In genomic region chr13:111153977-111154332, GRCh38 we compare ENCODE assay signal across 8 cellular contexts. TPM values are rescaled to one million over a fixed set of nuclear protein-coding genes. Genes with fewer than 3 reads are reported as not detected.
A peak's percentile ranks its signal among the peaks of the same experiment; 100 is the strongest.
DNase-seq lines count a peak whose midpoint lies in the region; ATAC-seq and TF ChIP-seq lines count a peak whose summit lies in the region.

No MANE protein-coding gene starts in this region.

- H3K4me3 Mint-ChIP-seq in WTC11: peak overlapping the region; percentile 87
- H3K4me3 Mint-ChIP-seq in natural killer cell: peak overlapping the region; percentile 93
- H3K4me3 Mint-ChIP-seq in type B pancreatic cell: peak overlapping the region; percentile 93

- H3K36me3 Mint-ChIP-seq in WTC11 (peaks cover 2% of the 10 kb centered on the region), natural killer cell (no peaks in the 10 kb centered on the region), type B pancreatic cell (peaks cover 3% of the 10 kb centered on the region)

- POLR2A ChIA-PET in WTC11 (lab: Charles Lee): interaction anchor here (1.0 kb wide), 1 partner anchor 30 kb away, joined by 3 read pairs; no protein-coding TSS in a partner anchor

- TF ChIP-seq CTCF in WTC11 (IDR thresholded peaks at IDR 0.05) (no peak), natural killer cell (IDR thresholded peaks at IDR 0.05) (no peak), type B pancreatic cell (conservative IDR thresholded peaks at IDR 0.05) (no peak)

- intact Hi-C loops in natural killer cell (cut with micrococcal nuclease): loop anchor here (1.0 to 2.0 kb wide), 3 partner anchors 23 to 239 kb away; partner anchors contain the start of gene ANKRD10

- H3K27me3 Mint-ChIP-seq in WTC11 (ENCODE audit: low read depth) (peaks cover 6% of the 10 kb centered on the region; the same call in 1 of the 2 replicates), natural killer cell (ENCODE audit: low read depth in 2 of 2) (peaks cover 0 to 3% of the 10 kb centered on the region in 2 donors), type B pancreatic cell (no peaks in the 10 kb centered on the region)

- H3K9me3 Mint-ChIP-seq in WTC11 (no peaks in the 10 kb centered on the region), natural killer cell (no peaks in the 10 kb centered on the region), type B pancreatic cell (no peaks in the 10 kb centered on the region)

- CTCF ChIA-PET in WTC11 (lab: Charles Lee): interaction anchor here (1.0 kb wide), 1 partner anchor 27 kb away, joined by 3 read pairs; no protein-coding TSS in a partner anchor

- ATAC-seq in GM21367 (IDR thresholded peaks at IDR 0.05; ENCODE audit: unreplicated experiment) (peak; percentile 41), HG03575 (IDR thresholded peaks at IDR 0.05; ENCODE audit: extremely low read depth, insufficient number of reproducible peaks, low FRiP score, unreplicated experiment) (peak; percentile 20), WTC11 (peak; percentile 57), natural killer cell (peak; percentile 54 to 65 (median 56))

- H3K4me1 Mint-ChIP-seq in WTC11 (peaks cover 16% of the 10 kb centered on the region), natural killer cell (peaks cover 25% of the 10 kb centered on the region in 2 donors), type B pancreatic cell (ENCODE audit: unreplicated experiment) (peaks cover 20% of the 10 kb centered on the region)

- DNase-seq in GM03348 (ENCODE audit: low spot score) (peak; percentile 78), WTC11 (ENCODE audit: low spot score) (no peak), epithelial cell of prostate (ENCODE audit: low read depth, low spot score) (no peak), natural killer cell (peak; percentile 59), type B pancreatic cell (ENCODE audit: extremely low spot score, unreplicated experiment) (no peak), NCI-H1092 treated with DMSO at 0.1 percent for 48 hours (lab: John Stamatoyannopoulos, UW) (no peak)

- H3K27ac ChIP-seq in epithelial cell of prostate: peak overlapping the region; percentile 94

- H3K27ac Mint-ChIP-seq in WTC11: peak overlapping the region; percentile 89
- peak overlapping the region; percentile 90 to 92 for H3K27ac Mint-ChIP-seq in natural killer cell
- peak overlapping the region; percentile 97 for H3K27ac Mint-ChIP-seq in type B pancreatic cell

TF ChIP-seq in WTC11, 78 proteins besides CTCF, POLR2A, EP300 and RAD21:
- TF ChIP-seq FOXJ3 (CRISPR knock-in tag; IDR thresholded peaks at IDR 0.05; ENCODE audit: borderline replicate concordance) (no peak), NR3C1 (CRISPR knock-in tag; conservative IDR thresholded peaks at IDR 0.05; ENCODE audit: low read depth) (0 out of 2 replicates have a peak, but pooled peaks have one; percentile 11), KAT7 (CRISPR knock-in tag; IDR thresholded peaks at IDR 0.05; ENCODE audit: borderline replicate concordance) (no peak), ATF1 (CRISPR knock-in tag; IDR thresholded peaks at IDR 0.05) (peak; percentile 43; the same call in 1 of the 2 replicates), NFYB (CRISPR knock-in tag; conservative IDR thresholded peaks at IDR 0.05; ENCODE audit: low read depth) (0 out of 2 replicates have a peak, but pooled peaks have one; percentile 4), FOXP4 (CRISPR knock-in tag; IDR thresholded peaks at IDR 0.05) (peak; percentile 3; the same call in 1 of the 2 replicates), MLX (CRISPR knock-in tag; IDR thresholded peaks at IDR 0.05) (0 out of 2 replicates have a peak, but pooled peaks have one; percentile 59), RELA (CRISPR knock-in tag; IDR thresholded peaks at IDR 0.05; ENCODE audit: borderline replicate concordance) (0 out of 2 replicates have a peak, but pooled peaks have one; percentile 19), CREB1 (CRISPR knock-in tag; IDR thresholded peaks at IDR 0.05) (no peak), E2F5 (CRISPR knock-in tag; IDR thresholded peaks at IDR 0.05) (peak; percentile 17; the same call in 1 of the 2 replicates), TP53 (CRISPR knock-in tag; IDR thresholded peaks at IDR 0.05) (no peak)
TF ChIP-seq in WTC11: peak in this region for 7.

RNA-seq across cellular contexts. Expression of gene ARHGEF7, which starts 38.8 kb away (rescaled TPM):
- total RNA-seq in WTC11 (2021) (43.3 to 47.3 TPM (median 44.3 TPM) in 3 replicates), natural killer cell (100 to 1,000 TPM in 2 of 3 donors, 10 to 100 TPM in 1; 99.9 to 135 (median 105) TPM), type B pancreatic cell (ENCODE audit: low replicate concordance) (103 and 109 TPM in 2 replicates)

Comparison
In these comparisons a context has a peak if more than half of its experiments do, and no peak if none do; other contexts are left out.
1. DNase-seq: peak in GM03348 (single experiment) and natural killer cell (single experiment); none in WTC11 (single experiment), epithelial cell of prostate (single experiment), type B pancreatic cell (single experiment) and NCI-H1092 treated with DMSO at 0.1 percent for 48 hours (single experiment).
2. Peak in every context shown above with its lines, with median percentiles within 50 percentile points of each other: ATAC-seq, H3K27ac Mint-ChIP-seq and H3K4me3 Mint-ChIP-seq.